16 cellular contexts compared by ENCODE assay signal in genomic region chr15:71545223-71545760, GRCh38.
DNase-seq lines count a peak whose midpoint lies in the region; ATAC-seq, FAIRE-seq and TF ChIP-seq lines count a peak whose summit lies in the region.
"Had no signal": no experiment of that assay in that cellular context is flagged by ENCODE, and none has a peak within 500 bp of the region (broad histone marks: within the 10 kb centered on the region; RNA-seq: fewer than 3 reads in every experiment).

No MANE protein-coding gene starts in this region.

- H3K4me3 Mint-ChIP-seq in astrocyte (ENCODE audit: unreplicated experiment), result no peak overlapping the region
- no peak overlapping the region for H3K4me3 Mint-ChIP-seq in activated T-helper 2 cell treated with anti-CD3 and anti-CD28 coated beads, Interferon-gamma antibody, Interleukin-2, Interleukin-4, amounts not matched to agents 10 μg/mL and 5 μg/mL and 100 μg/mL, durations not matched to agents 14 hours and 24 hours and 36 hours (ENCODE audit: low read depth)
- H3K4me3 Mint-ChIP-seq: HFFc6 had no signal

- H3K79me2 ChIP-seq in astrocyte (ENCODE audit: insufficient read depth, low read length), result no peaks in the 10 kb centered on the region

- no peak overlapping the region for H2AFZ ChIP-seq in astrocyte (ENCODE audit: low read depth, low read length)

- H3K27me3 ChIP-seq in astrocyte (ENCODE audit: insufficient read depth, low read length) (peaks cover 35% of the 10 kb centered on the region), esophagus muscularis mucosa (no peaks in the 10 kb centered on the region)
- H3K27me3 ChIP-seq: SJCRH30 had no signal

- no peaks in the 10 kb centered on the region for H3K4me1 Mint-ChIP-seq in astrocyte (ENCODE audit: low read depth, unreplicated experiment)
- H3K4me1 Mint-ChIP-seq in activated T-helper 2 cell treated with anti-CD3 and anti-CD28 coated beads, Interferon-gamma antibody, Interleukin-2, Interleukin-4, amounts not matched to agents 10 μg/mL and 5 μg/mL and 100 μg/mL, durations not matched to agents 14 hours and 24 hours and 36 hours (ENCODE audit: low read depth), result no peaks in the 10 kb centered on the region

- H4K20me1 ChIP-seq in astrocyte (ENCODE audit: insufficient read depth, low read length), result peaks cover 5% of the 10 kb centered on the region

- in situ Hi-C loops in G401 (cut with HindIII; ENCODE audit: low sequenced_read_pairs), result no loop called here

- no peak for TF ChIP-seq CTCF in astrocyte (IDR thresholded peaks at IDR 0.05; ENCODE audit: insufficient read depth, low read depth, low read length)
- TF ChIP-seq CTCF in esophagus muscularis mucosa (IDR thresholded peaks at IDR 0.05), result no peak

- no peak overlapping the region for H3K4me3 ChIP-seq in astrocyte (ENCODE audit: insufficient read depth, low read depth, low read length)
- no peak overlapping the region for H3K4me3 ChIP-seq in esophagus muscularis mucosa
- H3K4me3 ChIP-seq: SJCRH30 had no signal

- no peaks in the 10 kb centered on the region for H3K36me3 Mint-ChIP-seq in astrocyte (ENCODE audit: low read depth, unreplicated experiment)
- H3K36me3 Mint-ChIP-seq in activated T-helper 2 cell treated with anti-CD3 and anti-CD28 coated beads, Interferon-gamma antibody, Interleukin-2, Interleukin-4, amounts not matched to agents 10 μg/mL and 5 μg/mL and 100 μg/mL, durations not matched to agents 14 hours and 24 hours and 36 hours (ENCODE audit: low read depth), result no peaks in the 10 kb centered on the region

- WGBS in esophagus muscularis mucosa, result 58% methylated on average over 5 of the region's 5 CpGs

- H3K27ac Mint-ChIP-seq in astrocyte (ENCODE audit: unreplicated experiment), result no peak overlapping the region
- no peak overlapping the region for H3K27ac Mint-ChIP-seq in activated T-helper 2 cell treated with anti-CD3 and anti-CD28 coated beads, Interferon-gamma antibody, Interleukin-2, Interleukin-4, amounts not matched to agents 10 μg/mL and 5 μg/mL and 100 μg/mL, durations not matched to agents 14 hours and 24 hours and 36 hours
- H3K27ac Mint-ChIP-seq: HFFc6 had no signal

- no peak overlapping the region for H3K9ac ChIP-seq in astrocyte (ENCODE audit: low read length)

- FAIRE-seq in astrocyte (lab: Jason Lieb, UNC), result no peak
- FAIRE-seq: D721Med had no signal

- H3K9me3 Mint-ChIP-seq in astrocyte (ENCODE audit: unreplicated experiment), result peaks cover 2% of the 10 kb centered on the region
- H3K9me3 Mint-ChIP-seq in activated T-helper 2 cell treated with anti-CD3 and anti-CD28 coated beads, Interferon-gamma antibody, Interleukin-2, Interleukin-4, amounts not matched to agents 10 μg/mL and 5 μg/mL and 100 μg/mL, durations not matched to agents 14 hours and 24 hours and 36 hours, result no peaks in the 10 kb centered on the region
- H3K9me3 Mint-ChIP-seq: HFFc6 had no signal

- H3K27ac ChIP-seq in astrocyte (ENCODE audit: low read depth, low read length) (no peak overlapping the region), esophagus muscularis mucosa (replicated peaks in 1 of 4) (no peak overlapping the region)
- H3K27ac ChIP-seq: C4-2B, SJCRH30 had no signal

- peaks cover 10% of the 10 kb centered on the region for H3K27me3 Mint-ChIP-seq in astrocyte (ENCODE audit: low read depth, unreplicated experiment)
- peaks cover 6% of the 10 kb centered on the region for H3K27me3 Mint-ChIP-seq in activated T-helper 2 cell treated with anti-CD3 and anti-CD28 coated beads, Interferon-gamma antibody, Interleukin-2, Interleukin-4, amounts not matched to agents 10 μg/mL and 5 μg/mL and 100 μg/mL, durations not matched to agents 14 hours and 24 hours and 36 hours (ENCODE audit: low read depth)

- DNase-seq in astrocyte (ENCODE audit: low read depth), result peak; percentile 73
- DNase-seq in esophagus muscularis mucosa (ENCODE audit: extremely low spot score), result peak; percentile 68
- peak; percentile 35 for DNase-seq in kidney tubule cell (ENCODE audit: low spot score)
- DNase-seq in activated T-helper 2 cell treated with anti-CD3 and anti-CD28 coated beads, Interferon-gamma antibody, Interleukin-2, Interleukin-4, amounts not matched to agents 10 μg/mL and 5 μg/mL and 100 μg/mL, durations not matched to agents 14 hours and 24 hours and 36 hours (ENCODE audit: low spot score), result no peak
- no peak for DNase-seq in G401 (ENCODE audit: low spot score)
- DNase-seq: AML-193, H7, HFFc6, NCI-H1105, NCI-H2081, SJCRH30 had no signal

- no peaks in the 10 kb centered on the region for H3K36me3 ChIP-seq in astrocyte (ENCODE audit: insufficient read depth, low read length)
- no peaks in the 10 kb centered on the region for H3K36me3 ChIP-seq in esophagus muscularis mucosa
- H3K36me3 ChIP-seq: SJCRH30 had no signal

- intact Hi-C loops in esophagus muscularis mucosa (cut with DNase I), result no loop called here
- intact Hi-C loops in activated T-helper 2 cell treated with anti-CD3 and anti-CD28 coated beads, Interferon-gamma antibody, Interleukin-2, Interleukin-4, amounts not matched to agents 10 μg/mL and 5 μg/mL and 100 μg/mL, durations not matched to agents 14 hours and 24 hours and 36 hours (cut with micrococcal nuclease), result no loop called here

- H3K9me3 ChIP-seq in astrocyte (ENCODE audit: insufficient read depth, low read depth, low read length) (no peaks in the 10 kb centered on the region), esophagus muscularis mucosa (no peaks in the 10 kb centered on the region)
- H3K9me3 ChIP-seq: SJCRH30 had no signal

- TF ChIP-seq POLR2A in esophagus muscularis mucosa (IDR thresholded peaks at IDR 0.05; ENCODE audit: low read depth), result no peak

- no peak for TF ChIP-seq EP300 in esophagus muscularis mucosa (IDR thresholded peaks at IDR 0.05)

- H3K4me1 ChIP-seq in astrocyte (ENCODE audit: insufficient read depth, low read length), result no peaks in the 10 kb centered on the region
- peaks cover 3 to 10% (median 7%) of the 10 kb centered on the region in 4 donors for H3K4me1 ChIP-seq in esophagus muscularis mucosa
- H3K4me1 ChIP-seq: SJCRH30 had no signal

- H3K4me2 ChIP-seq in astrocyte (ENCODE audit: low read length), result no peak overlapping the region

- ATAC-seq in GM21515 (IDR thresholded peaks at IDR 0.05; ENCODE audit: unreplicated experiment) (no peak), HG02981 (IDR thresholded peaks at IDR 0.05; ENCODE audit: unreplicated experiment) (no peak)
- ATAC-seq: Panc1 had no signal

Comparison
In these comparisons a context has a peak if more than half of its experiments do, and no peak if none do; other contexts are left out.
1. DNase-seq: peak in astrocyte (single experiment), esophagus muscularis mucosa (single experiment) and kidney tubule cell (single experiment); none in activated T-helper 2 cell treated with anti-CD3 and anti-CD28 coated beads, Interferon-gamma antibody, Interleukin-2, Interleukin-4, amounts not matched to agents 10 μg/mL and 5 μg/mL and 100 μg/mL, durations not matched to agents 14 hours and 24 hours and 36 hours (single experiment) and G401 (single experiment).